ENCODE assay signal across 18 cellular contexts in the genomic region with DNA sequence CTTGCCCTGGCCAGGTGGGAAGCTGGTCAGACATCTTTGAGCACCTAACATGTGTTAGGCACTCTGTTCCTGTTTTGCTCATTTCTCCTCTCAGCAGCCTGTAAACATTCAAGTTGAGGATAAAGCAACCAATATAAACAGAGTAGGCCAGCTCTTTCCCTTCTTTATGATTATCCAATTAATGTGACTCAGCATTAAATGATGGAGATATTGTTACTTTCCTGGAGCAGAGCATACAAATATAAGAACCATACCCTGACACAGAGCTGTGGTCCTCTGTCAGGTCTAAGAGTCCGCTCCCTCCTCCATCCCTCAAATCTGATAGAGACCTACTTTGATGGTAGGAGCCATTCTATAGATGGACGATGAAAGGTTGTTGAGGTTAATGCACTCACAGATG. TPM values are rescaled to one million over a fixed set of nuclear protein-coding genes. Genes with fewer than 3 reads are reported as not detected.
DNase-seq lines count a peak whose midpoint lies in the region; ATAC-seq and TF ChIP-seq lines count a peak whose summit lies in the region.
"Had no signal": no experiment of that assay in that cellular context is flagged by ENCODE, and none has a peak within 500 bp of the region (broad histone marks: within the 10 kb centered on the region; RNA-seq: fewer than 3 reads in every experiment).

No MANE protein-coding gene starts in this region.

- H3K79me1 ChIP-seq in mesendoderm (ENCODE audit: low read length) (no peaks in the 10 kb centered on the region), trophoblast cell (ENCODE audit: low read length) (peaks cover 2% of the 10 kb centered on the region)

- no peak overlapping the region for H3K18ac ChIP-seq in mesendoderm (ENCODE audit: low read length)
- H3K18ac ChIP-seq in trophoblast cell (ENCODE audit: low read length): no peak overlapping the region

- H3K4ac ChIP-seq in mesendoderm (ENCODE audit: low read depth, low read length) (no peak overlapping the region), trophoblast cell (ENCODE audit: low read depth, low read length) (no peak overlapping the region)

- no peak overlapping the region for H3K4me3 ChIP-seq in mammary epithelial cell (replicated peaks in 1 of 3; ENCODE audit: insufficient read depth in 1 of 3, low read depth in 2 of 3, low read length in 3 of 3)
- H3K4me3 ChIP-seq in RWPE2 (ENCODE audit: severe bottlenecking): no peak overlapping the region
- H3K4me3 ChIP-seq in mesendoderm (ENCODE audit: low read length): no peak overlapping the region
- no peak overlapping the region for H3K4me3 ChIP-seq in trophoblast cell (ENCODE audit: low read depth, low read length)
- H3K4me3 ChIP-seq: BLaER1 had no signal

- 100% methylated on average over 2 of the region's 2 CpGs for WGBS in mammary epithelial cell (ENCODE audit: low coverage, missing lambda C conversion rate)
- WGBS in mesendoderm (ENCODE audit: extremely low coverage, insufficient coverage, low lambda C conversion rate): no CpG with 5 or more reads among the region's 2 CpGs
- no CpG with 5 or more reads among the region's 2 CpGs for WGBS in trophoblast cell (ENCODE audit: extremely low coverage, insufficient coverage, insufficient read length)

- no peaks in the 10 kb centered on the region for H4K20me1 ChIP-seq in mammary epithelial cell (ENCODE audit: insufficient read depth, low read length)
- H4K20me1 ChIP-seq: BLaER1 had no signal

- H3K36me3 Mint-ChIP-seq in MCF 10A (ENCODE audit: insufficient read depth, unreplicated experiment) (peaks cover 12% of the 10 kb centered on the region), endothelial cell (ENCODE audit: low read depth, unreplicated experiment) (no peaks in the 10 kb centered on the region), glutamatergic neuron (ENCODE audit: unreplicated experiment) (peaks cover 4% of the 10 kb centered on the region)
- H3K36me3 Mint-ChIP-seq: CD8-positive, alpha-beta T cell had no signal

- H3K27me3 ChIP-seq in mammary epithelial cell (ENCODE audit: insufficient read depth, low read length) (no peaks in the 10 kb centered on the region), RWPE2 (ENCODE audit: insufficient read depth, poor library complexity, severe bottlenecking) (no peaks in the 10 kb centered on the region), mesendoderm (ENCODE audit: insufficient read depth, low read length, poor library complexity) (no peaks in the 10 kb centered on the region), trophoblast cell (ENCODE audit: insufficient read depth, low read length) (no peaks in the 10 kb centered on the region)
- H3K27me3 ChIP-seq: BLaER1 had no signal

- H3K9me3 Mint-ChIP-seq in MCF 10A (ENCODE audit: unreplicated experiment): no peaks in the 10 kb centered on the region
- H3K9me3 Mint-ChIP-seq in endothelial cell (ENCODE audit: unreplicated experiment): no peaks in the 10 kb centered on the region
- H3K9me3 Mint-ChIP-seq in glutamatergic neuron (ENCODE audit: unreplicated experiment): no peaks in the 10 kb centered on the region
- H3K9me3 Mint-ChIP-seq: CD8-positive, alpha-beta T cell; HFFc6 had no signal

- no peak overlapping the region for H2BK12ac ChIP-seq in trophoblast cell (ENCODE audit: low read length)

- H2AFZ ChIP-seq in mammary epithelial cell (ENCODE audit: low read depth, low read length) (no peak overlapping the region), trophoblast cell (ENCODE audit: insufficient read depth, low read length, poor library complexity) (no peak overlapping the region)

- H3K79me2 ChIP-seq in mammary epithelial cell (ENCODE audit: insufficient read depth, low read length) (peaks cover 80% of the 10 kb centered on the region), mesendoderm (ENCODE audit: control insufficient read depth, insufficient read depth, low read length) (no peaks in the 10 kb centered on the region), trophoblast cell (ENCODE audit: control insufficient read depth, insufficient read depth, low read length, poor library complexity) (no peaks in the 10 kb centered on the region)

- no peak overlapping the region for H4K12ac ChIP-seq in trophoblast cell (ENCODE audit: low read depth, low read length)

- peaks cover 46% of the 10 kb centered on the region for H3K4me1 Mint-ChIP-seq in MCF 10A (ENCODE audit: insufficient read depth, unreplicated experiment)
- peaks cover 53% of the 10 kb centered on the region for H3K4me1 Mint-ChIP-seq in endothelial cell (ENCODE audit: unreplicated experiment)
- peaks cover 4% of the 10 kb centered on the region for H3K4me1 Mint-ChIP-seq in glutamatergic neuron (ENCODE audit: low read depth, unreplicated experiment)

- no peak overlapping the region for H3K4me3 Mint-ChIP-seq in MCF 10A (ENCODE audit: unreplicated experiment)
- no peak overlapping the region for H3K4me3 Mint-ChIP-seq in endothelial cell (ENCODE audit: unreplicated experiment)
- H3K4me3 Mint-ChIP-seq in glutamatergic neuron (ENCODE audit: unreplicated experiment): no peak overlapping the region
- H3K4me3 Mint-ChIP-seq: CD8-positive, alpha-beta T cell; HFFc6 had no signal

- H4K91ac ChIP-seq in trophoblast cell (ENCODE audit: low read depth, low read length): no peak overlapping the region

- H3K27ac ChIP-seq in mammary epithelial cell (ENCODE audit: insufficient read depth, low read depth, low read length) (peak overlapping the region; percentile 59), RWPE2 (ENCODE audit: poor library complexity, severe bottlenecking) (peak overlapping the region; percentile 95), mesendoderm (ENCODE audit: low read depth, low read length) (no peak overlapping the region), trophoblast cell (ENCODE audit: low read depth, low read length) (no peak overlapping the region)
- H3K27ac ChIP-seq: 22Rv1, BLaER1 had no signal

- H3K27me3 Mint-ChIP-seq in MCF 10A (ENCODE audit: insufficient read depth, unreplicated experiment): no peaks in the 10 kb centered on the region
- peaks cover 10% of the 10 kb centered on the region for H3K27me3 Mint-ChIP-seq in endothelial cell (ENCODE audit: unreplicated experiment)
- H3K27me3 Mint-ChIP-seq in glutamatergic neuron (ENCODE audit: unreplicated experiment): no peaks in the 10 kb centered on the region

- H3K14ac ChIP-seq in trophoblast cell (ENCODE audit: low read length): no peak overlapping the region

- H3K4me2 ChIP-seq in mammary epithelial cell (ENCODE audit: insufficient read depth, low read depth, low read length): peak overlapping the region; percentile 44
- H3K4me2 ChIP-seq in mesendoderm (ENCODE audit: low read length): no peak overlapping the region
- H3K4me2 ChIP-seq in trophoblast cell (ENCODE audit: low read length): no peak overlapping the region
- H3K4me2 ChIP-seq: BLaER1 had no signal

- H4K5ac ChIP-seq in mesendoderm (ENCODE audit: low read length): no peak overlapping the region

- H2BK15ac ChIP-seq in mesendoderm (replicated peaks; ENCODE audit: low read depth): peak overlapping the region; percentile 14

- H3K36me3 ChIP-seq in mammary epithelial cell (ENCODE audit: insufficient read depth, low read length) (peaks cover 14% of the 10 kb centered on the region), RWPE2 (ENCODE audit: low read depth) (peaks cover 26% of the 10 kb centered on the region), mesendoderm (ENCODE audit: control insufficient read depth, insufficient read depth, low read length) (no peaks in the 10 kb centered on the region), trophoblast cell (ENCODE audit: control insufficient read depth in 1 of 2, insufficient read depth in 2 of 2, low read length in 2 of 2) (no peaks in the 10 kb centered on the region)
- H3K36me3 ChIP-seq: BLaER1 had no signal

- TF ChIP-seq CTCF in mammary epithelial cell (conservative IDR thresholded peaks at IDR 0.05 in 1 of 2, IDR thresholded peaks at IDR 0.05 in 1 of 2; ENCODE audit: extremely low read depth in 1 of 2, insufficient read depth in 1 of 2, low read depth in 1 of 2, low read length in 2 of 2) (no peak), MCF 10A (IDR thresholded peaks at IDR 0.05; ENCODE audit: unreplicated experiment) (no peak), RWPE2 (IDR thresholded peaks at IDR 0.05; ENCODE audit: poor library complexity, severe bottlenecking) (no peak), endothelial cell (IDR thresholded peaks at IDR 0.05; ENCODE audit: unreplicated experiment) (no peak), glutamatergic neuron (IDR thresholded peaks at IDR 0.05; ENCODE audit: partially characterized antibody, unreplicated experiment) (no peak)

- H3K27ac Mint-ChIP-seq in MCF 10A (ENCODE audit: low read depth, unreplicated experiment): no peak overlapping the region
- H3K27ac Mint-ChIP-seq in endothelial cell (ENCODE audit: unreplicated experiment): peak overlapping the region; percentile 91
- no peak overlapping the region for H3K27ac Mint-ChIP-seq in glutamatergic neuron (ENCODE audit: unreplicated experiment)
- H3K27ac Mint-ChIP-seq: CD8-positive, alpha-beta T cell had no signal

- H2AK5ac ChIP-seq in mesendoderm (ENCODE audit: low read length) (peak overlapping the region; percentile 12), trophoblast cell (ENCODE audit: low read length) (no peak overlapping the region)

- H3K9me3 ChIP-seq in mammary epithelial cell (replicated peaks; ENCODE audit: insufficient read depth, low read length): no peaks in the 10 kb centered on the region
- H3K9me3 ChIP-seq in RWPE2 (ENCODE audit: severe bottlenecking): no peaks in the 10 kb centered on the region
- H3K9me3 ChIP-seq in trophoblast cell (ENCODE audit: insufficient read depth, low read depth, low read length): no peaks in the 10 kb centered on the region
- H3K9me3 ChIP-seq: BLaER1 had no signal

- intact Hi-C loops in mammary epithelial cell (cut with micrococcal nuclease): no loop called here
- intact Hi-C loops in MCF 10A (cut with micrococcal nuclease): no loop called here

- H2BK120ac ChIP-seq in mesendoderm (ENCODE audit: low read depth, low read length) (no peak overlapping the region), trophoblast cell (ENCODE audit: insufficient read depth, low read length, poor library complexity) (no peak overlapping the region)

- H4K8ac ChIP-seq in mesendoderm (ENCODE audit: low read depth, low read length): no peak overlapping the region
- H4K8ac ChIP-seq in trophoblast cell (ENCODE audit: low read depth, low read length): no peak overlapping the region

- dilution Hi-C loops in mammary epithelial cell (cut with HindIII; ENCODE audit: low sequenced_read_pairs): no loop called here

- BruUV-seq in mammary epithelial cell (replicated peaks; lab: Mats Ljungman, UMichigan) (no TSS peak), MCF 10A (replicated peaks; lab: Mats Ljungman, UMichigan) (no TSS peak)

- H3K4me1 ChIP-seq in mammary epithelial cell (ENCODE audit: insufficient read depth, low read length): peaks cover 80% of the 10 kb centered on the region
- peaks cover 53% of the 10 kb centered on the region for H3K4me1 ChIP-seq in RWPE2 (ENCODE audit: insufficient read depth, poor library complexity, severe bottlenecking)
- H3K4me1 ChIP-seq in mesendoderm (ENCODE audit: control insufficient read depth, low read depth, low read length): peaks cover 22% of the 10 kb centered on the region
- peaks cover 2 to 11% of the 10 kb centered on the region in 2 experiments for H3K4me1 ChIP-seq in trophoblast cell (ENCODE audit: control insufficient read depth in 1 of 2, insufficient read depth in 2 of 2, low read length in 2 of 2)

- in situ Hi-C loops in mammary epithelial cell (cut with MboI; ENCODE audit: low sequenced_read_pairs in 2 of 2): no loop called here

- CTCF ChIA-PET in mammary epithelial cell (lab: Charles Lee; ENCODE audit: low non-redundant PET): no interaction called here
- CTCF ChIA-PET in MCF 10A (lab: Yijun Ruan, JAX): interaction anchor here (1.5 to 1.9 kb wide), 3 partner anchors 22 to 106 kb away, joined by 3 to 10 read pairs (median 8); no protein-coding TSS in a partner anchor

- ATAC-seq in RWPE2 (ENCODE audit: low read depth) (no peak), GM18511 (IDR thresholded peaks at IDR 0.05; ENCODE audit: unreplicated experiment) (no peak)
- ATAC-seq: CD8-positive, alpha-beta T cell; HCT116 had no signal

- no peak for DNase-seq in mammary epithelial cell
- no peak for DNase-seq in MCF 10A (ENCODE audit: unreplicated experiment)
- DNase-seq in RWPE2 (ENCODE audit: low spot score): no peak
- DNase-seq in endothelial cell (ENCODE audit: low spot score): no peak
- DNase-seq in mesendoderm: no peak
- no peak for DNase-seq in trophoblast cell
- no peak for DNase-seq in glutamatergic neuron
- DNase-seq: CD8-positive, alpha-beta T cell; DMS153; DMS79; GDM1; GOT3; H7; HFFc6 had no signal

- H3K9ac ChIP-seq in mammary epithelial cell (ENCODE audit: insufficient read depth, low read length): no peak overlapping the region
- H3K9ac ChIP-seq in mesendoderm (ENCODE audit: low read length): no peak overlapping the region
- no peak overlapping the region for H3K9ac ChIP-seq in trophoblast cell (ENCODE audit: low read length)
- H3K9ac ChIP-seq: BLaER1 had no signal

- POLR2A ChIA-PET in MCF 10A (lab: Yijun Ruan, JAX): interaction anchor here (0.5 to 1.5 kb wide), 2 partner anchors 12 to 18 kb away, joined by 3 to 4 read pairs; no protein-coding TSS in a partner anchor

- no peak overlapping the region for H3K56ac ChIP-seq in mesendoderm (ENCODE audit: low read length)

- H3K23ac ChIP-seq in mesendoderm (ENCODE audit: low read length) (no peak overlapping the region), trophoblast cell (ENCODE audit: low read length) (no peak overlapping the region)

- H2BK5ac ChIP-seq in mesendoderm (ENCODE audit: low read length): no peak overlapping the region
- no peak overlapping the region for H2BK5ac ChIP-seq in trophoblast cell (ENCODE audit: low read depth, low read length, poor library complexity)

RNA-seq across cellular contexts. Expression of a gene that starts 38.8 kb away (rescaled TPM):
- 100 to 1,000 TPM; 181 to 201 TPM for total RNA-seq in mammary epithelial cell
- polyA plus RNA-seq in mammary epithelial cell: 87.4 TPM
- 304 TPM for polyA minus RNA-seq in mammary epithelial cell
- 76.6 and 77.0 TPM in 2 replicates for total RNA-seq in MCF 10A (2022)
- total RNA-seq in endothelial cell (ENCODE audit: unreplicated experiment): 35.9 TPM
- polyA plus RNA-seq in mesendoderm (2013, experiment 1 of 2): 37.8 TPM
- polyA plus RNA-seq in mesendoderm (2013, experiment 2 of 2): 36.9 TPM
- polyA plus RNA-seq in trophoblast cell (2013): 31.6 and 32.9 TPM in 2 replicates
- 27.6 TPM for total RNA-seq in glutamatergic neuron (ENCODE audit: unreplicated experiment)

Comparison
In these comparisons a context has a peak if more than half of its experiments do, and no peak if none do; other contexts are left out.
1. H3K27ac ChIP-seq: peak in mammary epithelial cell (single experiment) and RWPE2 (single experiment); none in mesendoderm (single experiment) and trophoblast cell (single experiment).